Comparison of ENCODE assay signal across 10 cellular contexts in genomic region chr22:19806213-19807160, GRCh38. TPM values are rescaled to one million over a fixed set of nuclear protein-coding genes. Genes with fewer than 3 reads are reported as not detected.
A peak's percentile ranks its signal among the peaks of the same experiment; 100 is the strongest.
DNase-seq lines count a peak whose midpoint lies in the region; ATAC-seq and TF ChIP-seq lines count a peak whose summit lies in the region.
"Had no signal": no experiment of that assay in that cellular context is flagged by ENCODE, and none has a peak within 500 bp of the region (broad histone marks: within the 10 kb centered on the region; RNA-seq: fewer than 3 reads in every experiment).

No MANE protein-coding gene starts in this region.

- H3K4me3 Mint-ChIP-seq in endothelial cell (ENCODE audit: unreplicated experiment) = no peak overlapping the region
- H3K4me3 Mint-ChIP-seq: activated T-cell treated with anti-CD3 and anti-CD28 coated beads, Interleukin-2, amount 50 U/mL, for 72 hours had no signal

- H3K27ac ChIP-seq in WERI-Rb-1 = peak overlapping the region; percentile 68
- H3K27ac ChIP-seq: SJCRH30 had no signal

- H3K9me3 ChIP-seq in WERI-Rb-1 (ENCODE audit: severe bottlenecking) = no peaks in the 10 kb centered on the region
- H3K9me3 ChIP-seq: SJCRH30 had no signal

- H3K4me3 ChIP-seq in WERI-Rb-1 (ENCODE audit: low read depth, low read length) = peak overlapping the region; percentile 33
- H3K4me3 ChIP-seq: SJCRH30 had no signal

- H3K27me3 ChIP-seq in WERI-Rb-1 (ENCODE audit: insufficient read depth, low read depth, severe bottlenecking) = no peaks in the 10 kb centered on the region
- H3K27me3 ChIP-seq: SJCRH30 had no signal

- peaks cover 5% of the 10 kb centered on the region for H3K27me3 Mint-ChIP-seq in endothelial cell (ENCODE audit: unreplicated experiment)

- peaks cover 3% of the 10 kb centered on the region for H3K4me1 Mint-ChIP-seq in endothelial cell (ENCODE audit: unreplicated experiment)

- no peak for ATAC-seq in HG02763 (IDR thresholded peaks at IDR 0.05; ENCODE audit: unreplicated experiment)
- ATAC-seq: activated T-cell treated with anti-CD3 and anti-CD28 coated beads, Interleukin-2, amount 50 U/mL, for 72 hours had no signal

- no peaks in the 10 kb centered on the region for H3K36me3 Mint-ChIP-seq in endothelial cell (ENCODE audit: low read depth, unreplicated experiment)

- no peaks in the 10 kb centered on the region for H3K9me3 Mint-ChIP-seq in endothelial cell (ENCODE audit: unreplicated experiment)
- H3K9me3 Mint-ChIP-seq: activated T-cell treated with anti-CD3 and anti-CD28 coated beads, Interleukin-2, amount 50 U/mL, for 72 hours had no signal

- no peak overlapping the region for H3K27ac Mint-ChIP-seq in endothelial cell (ENCODE audit: unreplicated experiment)
- H3K27ac Mint-ChIP-seq: activated T-cell treated with anti-CD3 and anti-CD28 coated beads, Interleukin-2, amount 50 U/mL, for 72 hours had no signal

- DNase-seq in COLO668 (lab: John Stamatoyannopoulos, UW; ENCODE audit: unreplicated experiment) (peak; percentile 75), HT1080 (ENCODE audit: low read depth) (peak; percentile 37), WERI-Rb-1 (peak; percentile 80), lung microvascular endothelial cell (ENCODE audit: low read depth in 2 of 2) (peak; percentile 22 to 27), cerebellum (ENCODE audit: low spot score) (no peak), endothelial cell (ENCODE audit: low spot score) (no peak), GOT3 (lab: John Stamatoyannopoulos, UW) (no peak)
- DNase-seq: activated T-cell treated with anti-CD3 and anti-CD28 coated beads, Interleukin-2, amount 50 U/mL, for 72 hours had no signal

- H3K36me3 ChIP-seq in WERI-Rb-1 = no peaks in the 10 kb centered on the region
- H3K36me3 ChIP-seq: SJCRH30 had no signal

- TF ChIP-seq CTCF in WERI-Rb-1 (IDR thresholded peaks at IDR 0.05; ENCODE audit: low read depth, low read length) (no peak), endothelial cell (IDR thresholded peaks at IDR 0.05; ENCODE audit: unreplicated experiment) (no peak)

RNA-seq across cellular contexts. Expression of gene TBX1, which starts 45.9 kb away (rescaled TPM):
- 0.14 and 0.17 TPM in 2 replicates for total RNA-seq in HT1080 (2014; rRNA removed; shearing (Covaris generic))
- polyA plus RNA-seq in HT1080 (2015; cell fraction: cytosol; rRNA removed) = 0.71 and 0.72 TPM in 2 replicates
- polyA plus RNA-seq in HT1080 (2015; cell fraction: nucleus; rRNA removed) = 0.42 and 0.82 TPM in 2 replicates
- total RNA-seq in lung microvascular endothelial cell (29.0 and 74.2 TPM in 2 replicates), cerebellum (0.64 TPM), endothelial cell (ENCODE audit: unreplicated experiment) (0.56 TPM)

RNA-seq across cellular contexts. Expression of gene GNB1L, which starts 48.2 kb away (rescaled TPM):
- 10.5 and 16.7 TPM in 2 replicates for total RNA-seq in HT1080 (2014; rRNA removed; shearing (Covaris generic))
- 10.7 and 13.0 TPM in 2 replicates for polyA plus RNA-seq in HT1080 (2015; cell fraction: cytosol; rRNA removed)
- 6.0 and 10.0 TPM in 2 replicates for polyA plus RNA-seq in HT1080 (2015; cell fraction: nucleus; rRNA removed)
- 3.5 and 4.4 TPM in 2 replicates for total RNA-seq in lung microvascular endothelial cell
- total RNA-seq in cerebellum = 4.9 TPM
- total RNA-seq in endothelial cell (ENCODE audit: unreplicated experiment) = 3.7 TPM

RNA-seq across cellular contexts. Expression of gene RTL10, which starts 48.2 kb away (rescaled TPM):
- 8.8 and 13.0 TPM in 2 replicates for total RNA-seq in HT1080 (2014; rRNA removed; shearing (Covaris generic))
- 10.7 and 13.5 TPM in 2 replicates for polyA plus RNA-seq in HT1080 (2015; cell fraction: cytosol; rRNA removed)
- polyA plus RNA-seq in HT1080 (2015; cell fraction: nucleus; rRNA removed) = 17.7 and 23.9 TPM in 2 replicates
- total RNA-seq in lung microvascular endothelial cell (17.7 and 25.8 TPM in 2 replicates), cerebellum (17.5 TPM), endothelial cell (ENCODE audit: unreplicated experiment) (20.3 TPM)

Comparison
In these comparisons a context has a peak if more than half of its experiments do, and no peak if none do; other contexts are left out.
1. DNase-seq: peak in COLO668 (single experiment), HT1080 (single experiment), WERI-Rb-1 (single experiment) and lung microvascular endothelial cell (2 of 2); none in cerebellum (single experiment), endothelial cell (single experiment) and GOT3 (single experiment).
2. RNA of gene TBX1, which starts 45.9 kb away (total RNA-seq): 29.0 to 74.2 TPM in lung microvascular endothelial cell; 0.64 TPM in cerebellum (single experiment), 0.56 TPM in endothelial cell (single experiment) and 0.14 to 0.17 TPM in HT1080; every median in the first group is over 10 times any median in the second.